ENCODE assay signal across 9 cellular contexts in the genomic region with DNA sequence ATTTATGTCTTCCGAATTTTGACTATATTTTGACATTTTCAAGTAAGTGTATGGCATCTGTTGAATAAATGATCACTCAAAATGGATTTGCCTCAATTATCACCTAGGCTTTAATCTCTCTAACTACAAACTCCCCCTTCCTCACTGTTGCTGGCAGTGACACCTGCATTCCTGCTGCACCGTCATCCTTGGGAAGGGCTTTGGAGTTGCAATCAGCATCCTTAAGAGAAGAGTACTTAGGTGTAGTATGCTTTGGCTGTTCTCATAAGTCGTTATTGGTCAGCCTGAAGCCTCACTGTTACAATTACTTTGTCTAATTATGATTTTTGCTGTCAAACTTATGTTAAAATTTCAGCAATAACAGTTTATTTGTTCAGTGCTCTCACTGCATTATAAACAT.
"Had no signal": no experiment of that assay in that cellular context is flagged by ENCODE, and none has a peak within 500 bp of the region (broad histone marks: within the 10 kb centered on the region; RNA-seq: fewer than 3 reads in every experiment).

No MANE protein-coding gene starts in this region.

- ATAC-seq: HepG2 had no signal

- H3K9me3 ChIP-seq: HAP-1 had no signal

- H3K27ac ChIP-seq: GM23248, HL-60 had no signal

- H3K36me3 ChIP-seq: HAP-1 had no signal

- H3K4me1 ChIP-seq: HAP-1 had no signal

- H3K36me3 Mint-ChIP-seq: IgD-negative memory B cell had no signal

- H3K27ac Mint-ChIP-seq: HFFc6, IgD-negative memory B cell had no signal

- H3K4me3 ChIP-seq: GM23248, HAP-1 had no signal

- DNase-seq: GM23248, GOT3, H7, HFFc6, KBM-7 had no signal
